In genomic region chr17:49497147-49498036, GRCh38 we compare ENCODE assay signal across 8 cellular contexts. TPM values are rescaled to one million over a fixed set of nuclear protein-coding genes. Genes with fewer than 3 reads are reported as not detected.
A peak's percentile ranks its signal among the peaks of the same experiment; 100 is the strongest.
DNase-seq lines count a peak whose midpoint lies in the region; ATAC-seq and TF ChIP-seq lines count a peak whose summit lies in the region.

No MANE protein-coding gene starts in this region.

- no peak overlapping the region for H3K27ac Mint-ChIP-seq in activated B cell treated with CpG ODN at 0.5 μM for 24 hours
- no peak overlapping the region for H3K27ac Mint-ChIP-seq in natural killer cell treated with Interleukin-12 subunit alpha and Interleukin-12 subunit beta and Interleukin-15 and Interleukin-18, amount 100 ng/mL, for 72 hours

- H3K4me1 Mint-ChIP-seq in activated B cell treated with CpG ODN at 0.5 μM for 24 hours: peaks cover 34% of the 10 kb centered on the region
- H3K4me1 Mint-ChIP-seq in natural killer cell treated with Interleukin-12 subunit alpha and Interleukin-12 subunit beta and Interleukin-15 and Interleukin-18, amount 100 ng/mL, for 72 hours (ENCODE audit: low read depth in 2 of 2): peaks cover 14 to 18% of the 10 kb centered on the region in 2 donors

- 1% methylated on average over 73 to 76 of the region's 76 CpGs for WGBS in esophagus, 2 donors

- no peak overlapping the region for H3K27ac ChIP-seq in esophagus (ENCODE audit: low read depth in 2 of 2, low read length in 1 of 2)

- peak overlapping the region; percentile 33 to 41 for H3K4me3 ChIP-seq in esophagus (ENCODE audit: low read depth in 1 of 2, low read length in 2 of 2)

- CTCF ChIA-PET in activated B cell treated with CpG ODN at 0.5 μM for 24 hours (lab: Charles Lee): interaction anchor here (1.0 to 2.9 kb wide), 3 partner anchors 12 to 59 kb away, joined by 4 to 22 read pairs (median 4); no protein-coding TSS in a partner anchor

- POLR2A ChIA-PET in activated B cell treated with CpG ODN at 0.5 μM for 24 hours (lab: Charles Lee): interaction anchor here (0.5 kb wide), 1 partner anchor 82 kb away, joined by 4 read pairs; no protein-coding TSS in a partner anchor

- H3K4me3 Mint-ChIP-seq in activated B cell treated with CpG ODN at 0.5 μM for 24 hours: peak overlapping the region; percentile 81
- H3K4me3 Mint-ChIP-seq in natural killer cell treated with Interleukin-12 subunit alpha and Interleukin-12 subunit beta and Interleukin-15 and Interleukin-18, amount 100 ng/mL, for 72 hours: peak overlapping the region; percentile 80

- no peak for TF ChIP-seq CTCF in activated B cell treated with CpG ODN at 0.5 μM for 24 hours (IDR thresholded peaks at IDR 0.05)

- intact Hi-C loops in activated B cell treated with CpG ODN at 0.5 μM for 24 hours (cut with micrococcal nuclease): loop anchor here (2.0 to 5.0 kb wide), 2 partner anchors 89 to 470 kb away; partner anchors contain the start of gene DLX4

- ATAC-seq in activated B cell treated with CpG ODN at 0.5 μM for 24 hours (ENCODE audit: low read depth) (no peak), GM18517 (IDR thresholded peaks at IDR 0.05; ENCODE audit: unreplicated experiment) (no peak), HG03095 (IDR thresholded peaks at IDR 0.05; ENCODE audit: unreplicated experiment) (no peak)
- no peak for ATAC-seq in natural killer cell treated with Interleukin-12 subunit alpha and Interleukin-12 subunit beta and Interleukin-15 and Interleukin-18, amount 100 ng/mL, for 72 hours

- H3K4me1 ChIP-seq in esophagus (ENCODE audit: control insufficient read depth in 2 of 2, insufficient read depth in 2 of 2, low read length in 1 of 2): peaks cover 6 to 22% of the 10 kb centered on the region in 2 donors

- peaks cover 39% of the 10 kb centered on the region for H3K27me3 Mint-ChIP-seq in activated B cell treated with CpG ODN at 0.5 μM for 24 hours
- peaks cover 23 to 32% of the 10 kb centered on the region in 2 donors for H3K27me3 Mint-ChIP-seq in natural killer cell treated with Interleukin-12 subunit alpha and Interleukin-12 subunit beta and Interleukin-15 and Interleukin-18, amount 100 ng/mL, for 72 hours

- peak; percentile 31 for DNase-seq in NCI-H2196 (lab: John Stamatoyannopoulos, UW; ENCODE audit: unreplicated experiment)
- DNase-seq in NCI-H2196 treated with DMSO at 0.1 percent for 48 hours (lab: John Stamatoyannopoulos, UW; ENCODE audit: unreplicated experiment): no peak
- peak; percentile 39 for DNase-seq in activated B cell treated with CpG ODN at 0.5 μM for 24 hours
- no peak for DNase-seq in natural killer cell treated with Interleukin-12 subunit alpha and Interleukin-12 subunit beta and Interleukin-15 and Interleukin-18, amount 100 ng/mL, for 72 hours (ENCODE audit: low spot score)
- no peak for DNase-seq in central memory CD4-positive, alpha-beta T cell

- H3K9me3 ChIP-seq in esophagus (ENCODE audit: control insufficient read depth in 2 of 2, insufficient read depth in 1 of 2, low read depth in 1 of 2, low read length in 1 of 2): no peaks in the 10 kb centered on the region

- no peaks in the 10 kb centered on the region for H3K36me3 ChIP-seq in esophagus (ENCODE audit: control insufficient read depth in 2 of 2, insufficient read depth in 2 of 2, low read length in 1 of 2)

- H3K9me3 Mint-ChIP-seq in activated B cell treated with CpG ODN at 0.5 μM for 24 hours: no peaks in the 10 kb centered on the region
- H3K9me3 Mint-ChIP-seq in natural killer cell treated with Interleukin-12 subunit alpha and Interleukin-12 subunit beta and Interleukin-15 and Interleukin-18, amount 100 ng/mL, for 72 hours: no peaks in the 10 kb centered on the region

- no peaks in the 10 kb centered on the region for H3K36me3 Mint-ChIP-seq in activated B cell treated with CpG ODN at 0.5 μM for 24 hours (ENCODE audit: low read depth)
- H3K36me3 Mint-ChIP-seq in natural killer cell treated with Interleukin-12 subunit alpha and Interleukin-12 subunit beta and Interleukin-15 and Interleukin-18, amount 100 ng/mL, for 72 hours: no peaks in the 10 kb centered on the region

- H3K27me3 ChIP-seq in esophagus (ENCODE audit: control insufficient read depth in 1 of 2, insufficient read depth in 2 of 2, low read length in 2 of 2): peaks cover 0 to 9% of the 10 kb centered on the region in 2 donors

RNA-seq across cellular contexts. Expression of gene NGFR, which starts 2.3 kb away (rescaled TPM):
- total RNA-seq in activated B cell treated with CpG ODN at 0.5 μM for 24 hours: 1.2 and 1.3 TPM in 2 replicates
- polyA plus RNA-seq in esophagus: 1 to 10 TPM; 2.0 to 5.6 TPM
- total RNA-seq in natural killer cell treated with Interleukin-12 subunit alpha and Interleukin-12 subunit beta and Interleukin-15 and Interleukin-18, amount 100 ng/mL, for 72 hours: under 1 TPM in 1 of 2 donors, not detected in 1; 0.26 TPM

Comparison
In these comparisons a context has a peak if more than half of its experiments do, and no peak if none do; other contexts are left out.
1. DNase-seq: peak in NCI-H2196 (single experiment) and activated B cell treated with CpG ODN at 0.5 μM for 24 hours (single experiment); none in NCI-H2196 treated with DMSO at 0.1 percent for 48 hours (single experiment), natural killer cell treated with Interleukin-12 subunit alpha and Interleukin-12 subunit beta and Interleukin-15 and Interleukin-18, amount 100 ng/mL, for 72 hours (single experiment) and central memory CD4-positive, alpha-beta T cell (single experiment).